In the genomic region with DNA sequence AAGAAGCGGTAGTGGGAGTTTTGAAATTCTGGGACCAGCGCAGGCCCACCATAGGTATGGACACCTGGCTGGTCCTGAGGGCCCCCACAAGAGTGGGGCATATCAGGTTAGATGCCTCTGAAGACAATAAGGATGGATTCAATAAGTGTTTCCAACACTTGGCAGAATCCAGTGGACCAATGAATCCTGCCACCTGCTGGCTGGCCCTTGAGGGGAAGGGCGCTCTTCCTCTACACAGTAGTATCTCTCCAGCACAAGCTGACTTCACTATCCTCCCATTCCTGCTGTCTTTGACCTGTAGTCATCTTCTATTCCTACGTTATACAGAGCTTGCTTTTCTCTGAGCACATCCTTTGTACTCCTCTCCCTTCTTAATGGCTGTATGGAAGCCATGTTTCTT, we compare ENCODE assay signal across 10 cellular contexts.
DNase-seq lines count a peak whose midpoint lies in the region; ATAC-seq and TF ChIP-seq lines count a peak whose summit lies in the region.
"Had no signal": no experiment of that assay in that cellular context is flagged by ENCODE, and none has a peak within 500 bp of the region (broad histone marks: within the 10 kb centered on the region; RNA-seq: fewer than 3 reads in every experiment).

No MANE protein-coding gene starts in this region.

- H3K36me3 ChIP-seq in BJ (ENCODE audit: control insufficient read depth, insufficient read depth, low read length) (no peaks in the 10 kb centered on the region), mesendoderm (ENCODE audit: control insufficient read depth, insufficient read depth, low read length) (no peaks in the 10 kb centered on the region), neuronal stem cell (replicated peaks in 1 of 2; ENCODE audit: control insufficient read depth in 2 of 2, insufficient read depth in 2 of 2, low read length in 2 of 2) (no peaks in the 10 kb centered on the region)

- H2AFZ ChIP-seq in neuronal stem cell (ENCODE audit: low read length) = no peak overlapping the region

- no peak overlapping the region for H3K23ac ChIP-seq in mesendoderm (ENCODE audit: low read length)
- H3K23ac ChIP-seq in neuronal stem cell (ENCODE audit: low read depth, low read length, poor library complexity) = no peak overlapping the region

- H3K79me2 ChIP-seq in mesendoderm (ENCODE audit: control insufficient read depth, insufficient read depth, low read length) = no peaks in the 10 kb centered on the region

- H2BK120ac ChIP-seq in mesendoderm (ENCODE audit: low read depth, low read length) = no peak overlapping the region
- no peak overlapping the region for H2BK120ac ChIP-seq in neuronal stem cell (ENCODE audit: low read depth, low read length)

- no peak overlapping the region for H2BK12ac ChIP-seq in neuronal stem cell (ENCODE audit: low read length)

- no peaks in the 10 kb centered on the region for H3K36me3 Mint-ChIP-seq in chondrocyte (ENCODE audit: low read depth)

- TF ChIP-seq CTCF in BJ (IDR thresholded peaks at IDR 0.05; ENCODE audit: insufficient read depth, low read depth, low read length) = peak; percentile 77
- TF ChIP-seq CTCF in chondrocyte (IDR thresholded peaks at IDR 0.05) = peak; percentile 68

- H2BK5ac ChIP-seq in mesendoderm (ENCODE audit: low read length) = no peak overlapping the region
- no peak overlapping the region for H2BK5ac ChIP-seq in neuronal stem cell (ENCODE audit: low read length)

- H3K18ac ChIP-seq in mesendoderm (ENCODE audit: low read length) (no peak overlapping the region), neuronal stem cell (ENCODE audit: low read length) (no peak overlapping the region)

- no peak for ATAC-seq in GM21619 (IDR thresholded peaks at IDR 0.05; ENCODE audit: unreplicated experiment)

- H2AK5ac ChIP-seq in mesendoderm (ENCODE audit: low read length) (no peak overlapping the region), neuronal stem cell (ENCODE audit: low read depth, low read length) (no peak overlapping the region)

- H3K56ac ChIP-seq in mesendoderm (ENCODE audit: low read length) = no peak overlapping the region

- H3K4ac ChIP-seq in mesendoderm (ENCODE audit: low read depth, low read length) (no peak overlapping the region), neuronal stem cell (ENCODE audit: low read length) (no peak overlapping the region)

- no CpG with 5 or more reads among the region's 4 CpGs for WGBS in mesendoderm (ENCODE audit: extremely low coverage, insufficient coverage, low lambda C conversion rate)
- WGBS in neuronal stem cell (ENCODE audit: extremely low coverage in 2 of 2, insufficient read length in 2 of 2, insufficient replicate concordance in 1 of 2), 2 donors = no CpG with 5 or more reads among the region's 4 CpGs

- H3K4me3 ChIP-seq in BJ (ENCODE audit: low read depth, low read length) = no peak overlapping the region
- no peak overlapping the region for H3K4me3 ChIP-seq in Jurkat, Clone E6-1 (ENCODE audit: low read length)
- H3K4me3 ChIP-seq in mesendoderm (ENCODE audit: low read length) = no peak overlapping the region
- no peak overlapping the region for H3K4me3 ChIP-seq in neuronal stem cell (ENCODE audit: low read length in 2 of 2)

- no peaks in the 10 kb centered on the region for H3K79me1 ChIP-seq in mesendoderm (ENCODE audit: low read length)
- no peaks in the 10 kb centered on the region for H3K79me1 ChIP-seq in neuronal stem cell (ENCODE audit: low read depth, low read length)

- H3K27me3 Mint-ChIP-seq in chondrocyte (ENCODE audit: low read depth) = no peaks in the 10 kb centered on the region

- CTCF ChIA-PET in BJ (lab: Yijun Ruan, JAX) = interaction anchor here (0.5 to 2.5 kb wide), 22 partner anchors 9 to 1000 kb away, joined by 3 to 27 read pairs (median 4); no protein-coding TSS in a partner anchor

- peaks cover 9% of the 10 kb centered on the region for H3K9me3 Mint-ChIP-seq in chondrocyte (ENCODE audit: low read depth)

- no peak overlapping the region for H4K91ac ChIP-seq in neuronal stem cell (ENCODE audit: low read depth, low read length, poor library complexity)

- no peak overlapping the region for H3K14ac ChIP-seq in neuronal stem cell (ENCODE audit: low read length)

- no peak overlapping the region for H3K4me2 ChIP-seq in mesendoderm (ENCODE audit: low read length)
- no peak overlapping the region for H3K4me2 ChIP-seq in neuronal stem cell (ENCODE audit: insufficient read depth, low read length, poor library complexity, severe bottlenecking)

- H4K8ac ChIP-seq in mesendoderm (ENCODE audit: low read depth, low read length) = no peak overlapping the region
- H4K8ac ChIP-seq in neuronal stem cell (ENCODE audit: low read depth, low read length) = no peak overlapping the region

- H3K27me3 ChIP-seq in BJ (ENCODE audit: control insufficient read depth, insufficient read depth, low read length) = no peaks in the 10 kb centered on the region
- H3K27me3 ChIP-seq in mesendoderm (ENCODE audit: insufficient read depth, low read length, poor library complexity) = no peaks in the 10 kb centered on the region
- H3K27me3 ChIP-seq in neuronal stem cell (ENCODE audit: control insufficient read depth in 3 of 3, insufficient read depth in 3 of 3, low read depth in 1 of 3, low read length in 3 of 3) = no peaks in the 10 kb centered on the region

- H3K4me1 ChIP-seq in mesendoderm (ENCODE audit: control insufficient read depth, low read depth, low read length) = peaks cover under 1% of the 10 kb centered on the region
- H3K4me1 ChIP-seq in neuronal stem cell (ENCODE audit: control insufficient read depth in 2 of 2, insufficient read depth in 1 of 2, low read depth in 1 of 2, low read length in 2 of 2) = peaks cover 0 to 3% of the 10 kb centered on the region in 2 donors

- H3K9me3 ChIP-seq in neuronal stem cell (replicated peaks in 1 of 2; ENCODE audit: control insufficient read depth in 2 of 2, insufficient read depth in 1 of 2, low read depth in 1 of 2, low read length in 2 of 2) = no peaks in the 10 kb centered on the region

- POLR2A ChIA-PET in BJ (lab: Charles Lee) = no interaction called here

- no peak overlapping the region for H3K27ac ChIP-seq in mesendoderm (ENCODE audit: low read depth, low read length)
- H3K27ac ChIP-seq in neuronal stem cell (replicated peaks; ENCODE audit: low read length) = no peak overlapping the region

- H4K5ac ChIP-seq in mesendoderm (ENCODE audit: low read length) = no peak overlapping the region

- no peak overlapping the region for H3K4me3 Mint-ChIP-seq in chondrocyte (ENCODE audit: unreplicated experiment)

- no peak overlapping the region for H2BK15ac ChIP-seq in mesendoderm (replicated peaks; ENCODE audit: low read depth)
- no peak overlapping the region for H2BK15ac ChIP-seq in neuronal stem cell (ENCODE audit: low read length)

- H3K4me1 Mint-ChIP-seq in chondrocyte (ENCODE audit: low read depth) = no peaks in the 10 kb centered on the region

- DNase-seq in BJ (ENCODE audit: low read depth) (no peak), chondrocyte (ENCODE audit: low spot score) (no peak), mesendoderm (peak; percentile 40), HK-2 (ENCODE audit: unreplicated experiment) (no peak), neuronal stem cell (ENCODE audit: low spot score) (no peak)
- DNase-seq in Jurkat, Clone E6-1 (ENCODE audit: low read depth, low spot score) = peak; percentile 18
- DNase-seq in stimulated activated CD8-positive, alpha-beta memory T cell treated with anti-CD3 and anti-CD28 coated beads, Interleukin-4, amount 100 ng/mL, for 48 hours = no peak
- DNase-seq: aorta, NCI-H2171 had no signal

- no peak overlapping the region for H3K27ac Mint-ChIP-seq in chondrocyte (ENCODE audit: unreplicated experiment)

- H3K9ac ChIP-seq in mesendoderm (ENCODE audit: low read length) (no peak overlapping the region), neuronal stem cell (ENCODE audit: low read depth, low read length, poor library complexity) (no peak overlapping the region)

Comparison
In these comparisons a context has a peak if more than half of its experiments do, and no peak if none do; other contexts are left out.
1. DNase-seq: peak in Jurkat, Clone E6-1 (single experiment) and mesendoderm (single experiment); none in BJ (single experiment), chondrocyte (single experiment), stimulated activated CD8-positive, alpha-beta memory T cell treated with anti-CD3 and anti-CD28 coated beads, Interleukin-4, amount 100 ng/mL, for 48 hours (single experiment), HK-2 (single experiment) and neuronal stem cell (single experiment).